22 cellular contexts compared by ENCODE assay signal in genomic region chr20:8934362-8934761, GRCh38.
DNase-seq lines count a peak whose midpoint lies in the region; ATAC-seq, FAIRE-seq and TF ChIP-seq lines count a peak whose summit lies in the region.
"Had no signal": no experiment of that assay in that cellular context is flagged by ENCODE, and none has a peak within 500 bp of the region (broad histone marks: within the 10 kb centered on the region; RNA-seq: fewer than 3 reads in every experiment).

No MANE protein-coding gene starts in this region.

- H3K9me3 Mint-ChIP-seq in neural progenitor cell = peaks cover 6% of the 10 kb centered on the region
- H3K9me3 Mint-ChIP-seq: CD4-positive, alpha-beta T cell; CD8-positive, alpha-beta T cell had no signal

- H3K27me3 ChIP-seq in heart left ventricle (no peaks in the 10 kb centered on the region), HepG2 (ENCODE audit: control insufficient read depth in 1 of 2, insufficient read depth in 2 of 2, low read length in 2 of 2) (peaks cover 0 to 8% of the 10 kb centered on the region in 2 experiments; a peak in 2 of 5 replicates), right lobe of liver (no peaks in the 10 kb centered on the region), neural progenitor cell (no peaks in the 10 kb centered on the region)
- H3K27me3 ChIP-seq: BLaER1 treated with 17β-estradiol and CSF1 and Interleukin-3, amounts not matched to agents 10 nM and 100 nM had no signal

- H2AFZ ChIP-seq in HepG2 (ENCODE audit: low read length) (no peak overlapping the region), neural progenitor cell (replicated peaks) (no peak overlapping the region)

- H3K4me3 ChIP-seq in heart left ventricle (no peak overlapping the region), HepG2 (replicated peaks in 1 of 3; ENCODE audit: insufficient read depth in 1 of 3, low read depth in 2 of 3, low read length in 3 of 3) (no peak overlapping the region), right lobe of liver (no peak overlapping the region), neural progenitor cell (no peak overlapping the region)
- H3K4me3 ChIP-seq: A549; BLaER1 treated with 17β-estradiol and CSF1 and Interleukin-3, amounts not matched to agents 10 nM and 100 nM had no signal

- POLR2A ChIA-PET in HepG2 (lab: Yijun Ruan, JAX) = no interaction called here

- no peak for TF ChIP-seq POLR2A in heart left ventricle (IDR thresholded peaks at IDR 0.05)
- TF ChIP-seq POLR2A in HepG2 (IDR thresholded peaks at IDR 0.05; ENCODE audit: insufficient read depth in 1 of 2, low read depth in 2 of 2, low read length in 2 of 2) = no peak
- no peak for TF ChIP-seq POLR2A in right lobe of liver (IDR thresholded peaks at IDR 0.05)

- H3K36me3 ChIP-seq in heart left ventricle (no peaks in the 10 kb centered on the region), HepG2 (replicated peaks in 1 of 2; ENCODE audit: control insufficient read depth in 1 of 2, insufficient read depth in 2 of 2, low read length in 2 of 2) (no peaks in the 10 kb centered on the region), right lobe of liver (no peaks in the 10 kb centered on the region), neural progenitor cell (no peaks in the 10 kb centered on the region)
- H3K36me3 ChIP-seq: BLaER1 treated with 17β-estradiol and CSF1 and Interleukin-3, amounts not matched to agents 10 nM and 100 nM had no signal

- H3K27ac ChIP-seq in heart left ventricle (peak overlapping the region in 7 of 12 donors; percentile 22 to 81 (median 41)), HepG2 (ENCODE audit: extremely low read length, insufficient read depth, low read length) (no peak overlapping the region), right lobe of liver (no peak overlapping the region), neural progenitor cell (no peak overlapping the region)
- H3K27ac ChIP-seq: 22Rv1; BLaER1 treated with 17β-estradiol and CSF1 and Interleukin-3, amounts not matched to agents 10 nM and 100 nM; C4-2B had no signal

- H3K4me1 ChIP-seq in heart left ventricle (peaks cover 0 to 27% (median 8%) of the 10 kb centered on the region in 12 donors), HepG2 (ENCODE audit: insufficient read depth, low read length) (no peaks in the 10 kb centered on the region), right lobe of liver (no peaks in the 10 kb centered on the region), neural progenitor cell (peaks cover 23% of the 10 kb centered on the region)
- H3K4me1 ChIP-seq: A549; BLaER1 treated with 17β-estradiol and CSF1 and Interleukin-3, amounts not matched to agents 10 nM and 100 nM; Caco-2 had no signal

- no peak overlapping the region for H3K27ac Mint-ChIP-seq in neural progenitor cell
- H3K27ac Mint-ChIP-seq: B cell; CD4-positive, alpha-beta T cell; CD8-positive, alpha-beta T cell had no signal

- TF ChIP-seq EP300 in HepG2 (IDR thresholded peaks at IDR 0.05; ENCODE audit: low read depth in 2 of 2, low read length in 2 of 2) = no peak
- no peak for TF ChIP-seq EP300 in HepG2 (CRISPR knock-in tag; IDR thresholded peaks at IDR 0.05; ENCODE audit: borderline replicate concordance)

- no TSS peak for BruUV-seq in HepG2 (replicated peaks; lab: Mats Ljungman, UMichigan)

- H3K9me3 ChIP-seq in heart left ventricle (peaks cover 0 to 4% (median 0%) of the 10 kb centered on the region in 12 donors), HepG2 (ENCODE audit: low read length) (no peaks in the 10 kb centered on the region), right lobe of liver (no peaks in the 10 kb centered on the region), neural progenitor cell (ENCODE audit: low read depth) (no peaks in the 10 kb centered on the region)
- H3K9me3 ChIP-seq: A549; BLaER1 treated with 17β-estradiol and CSF1 and Interleukin-3, amounts not matched to agents 10 nM and 100 nM; Caco-2 had no signal

- in situ Hi-C loops in HepG2 (cut with HindIII; ENCODE audit: extremely low pct_ligation_motif_present, low pct_unique_long_range_greater_than_20kb) = no loop called here

- no peak for TF ChIP-seq RAD21 in HepG2 (CRISPR knock-in tag; IDR thresholded peaks at IDR 0.05)

- 82 to 88% (median 86%) methylated on average over 4 of the region's 4 CpGs for WGBS in heart left ventricle, 4 donors
- 23% methylated on average over 4 of the region's 4 CpGs for WGBS in HepG2 (ENCODE audit: low lambda C conversion rate)
- WGBS in right lobe of liver (ENCODE audit: insufficient coverage, low coverage, low lambda C conversion rate, missing lambda C conversion rate) = 55% methylated on average over 4 of the region's 4 CpGs

- H4K20me1 ChIP-seq in HepG2 (ENCODE audit: insufficient read depth, low read length) (no peaks in the 10 kb centered on the region), neural progenitor cell (ENCODE audit: low read depth) (no peaks in the 10 kb centered on the region)
- H4K20me1 ChIP-seq: BLaER1 treated with 17β-estradiol and CSF1 and Interleukin-3, amounts not matched to agents 10 nM and 100 nM had no signal

- CTCF ChIA-PET in HepG2 (lab: Yijun Ruan, JAX; ENCODE audit: low intra/inter-chr PET ratio, low total read pairs) = no interaction called here

- FAIRE-seq in HepG2 (lab: Jason Lieb, UNC) = no peak
- FAIRE-seq: A549, D721Med, G401.6, GM12891, GM19239 had no signal

- H3K4me3 Mint-ChIP-seq in neural progenitor cell = no peak overlapping the region
- H3K4me3 Mint-ChIP-seq: B cell; CD4-positive, alpha-beta T cell; CD8-positive, alpha-beta T cell had no signal

- H3K36me3 Mint-ChIP-seq in neural progenitor cell = no peaks in the 10 kb centered on the region
- H3K36me3 Mint-ChIP-seq: CD8-positive, alpha-beta T cell had no signal

- peaks cover 24% of the 10 kb centered on the region for H3K4me1 Mint-ChIP-seq in neural progenitor cell
- H3K4me1 Mint-ChIP-seq: B cell had no signal

- H3K79me2 ChIP-seq in HepG2 (ENCODE audit: insufficient read depth, low read length) (no peaks in the 10 kb centered on the region), neural progenitor cell (ENCODE audit: low read depth) (no peaks in the 10 kb centered on the region)

- intact Hi-C loops in heart left ventricle (cut with DNase I) (loop anchor here in 1 of 10 donors (10.0 kb wide), 1 partner anchor 80 kb away; no protein-coding TSS in a partner anchor), Right ventricle myocardium superior (cut with DNase I) (loop anchor here (10.0 kb wide), 1 partner anchor 80 kb away; no protein-coding TSS in a partner anchor), HepG2 (cut with micrococcal nuclease; ENCODE audit: unreplicated experiment) (loop anchor here (5.0 kb wide), 1 partner anchor 412 kb away; no protein-coding TSS in a partner anchor), right lobe of liver (cut with DNase I) (no loop called here)

- peaks cover 2% of the 10 kb centered on the region for H3K27me3 Mint-ChIP-seq in neural progenitor cell (ENCODE audit: insufficient read depth, low read depth)
- H3K27me3 Mint-ChIP-seq: B cell; CD4-positive, alpha-beta T cell had no signal

- H3K4me2 ChIP-seq in HepG2 (ENCODE audit: low read depth, low read length) (no peak overlapping the region), neural progenitor cell (peak overlapping the region; percentile 44)
- H3K4me2 ChIP-seq: A549; BLaER1 treated with 17β-estradiol and CSF1 and Interleukin-3, amounts not matched to agents 10 nM and 100 nM had no signal

- peaks cover 9% of the 10 kb centered on the region for H3F3A ChIP-seq in neural progenitor cell (ENCODE audit: low read depth)

- TF ChIP-seq CTCF in heart left ventricle (IDR thresholded peaks at IDR 0.05) (no peak), HepG2 (CRISPR knock-in tag; IDR thresholded peaks at IDR 0.05) (no peak), right lobe of liver (IDR thresholded peaks at IDR 0.05) (no peak), neural progenitor cell (IDR thresholded peaks at IDR 0.05) (no peak)

- DNase-seq in heart left ventricle = no peak
- DNase-seq in Right ventricle myocardium superior = no peak
- no peak for DNase-seq in HepG2 (ENCODE audit: low spot score)
- no peak for DNase-seq in right lobe of liver
- no peak for DNase-seq in neural progenitor cell (ENCODE audit: low spot score)
- no peak for DNase-seq in nucleus accumbens (lab: John Stamatoyannopoulos, UW)
- DNase-seq: AML-193; Caco-2; Calu3; CD4-positive, alpha-beta T cell; CD8-positive, alpha-beta T cell; DMS79 treated with DMSO at 0.1 percent for 48 hours; GF-D8 had no signal

- H3K9ac ChIP-seq in HepG2 (ENCODE audit: insufficient read depth, low read depth, low read length) = no peak overlapping the region
- H3K9ac ChIP-seq in neural progenitor cell = no peak overlapping the region
- H3K9ac ChIP-seq: BLaER1 treated with 17β-estradiol and CSF1 and Interleukin-3, amounts not matched to agents 10 nM and 100 nM had no signal

- no peak for ATAC-seq in heart left ventricle
- no peak for ATAC-seq in Right ventricle myocardium superior (ENCODE audit: poor library complexity)
- ATAC-seq in HepG2 = no peak
- no peak for ATAC-seq in right lobe of liver
- ATAC-seq: A549; CD8-positive, alpha-beta T cell had no signal

TF ChIP-seq in HepG2, 621 proteins besides CTCF, POLR2A, EP300 and RAD21:
- TF ChIP-seq RFX1 (IDR thresholded peaks at IDR 0.05) (no peak), CEBPB (IDR thresholded peaks at IDR 0.05; ENCODE audit: borderline replicate concordance, low read depth, low read length) (peak; percentile 59; the same call in 1 of the 2 replicates)

Comparison
In these comparisons a context has a peak if more than half of its experiments do, and no peak if none do; other contexts are left out.
1. intact Hi-C loops: an anchor here in Right ventricle myocardium superior (10.0 kb wide) and HepG2 (5.0 kb wide); none called in right lobe of liver.
2. H3K27ac ChIP-seq: peak in heart left ventricle (7 of 12); none in HepG2 (single experiment), right lobe of liver (0 of 3) and neural progenitor cell (single experiment).